In genomic region chr4:86955888-86956451, GRCh38 we compare ENCODE assay signal across 26 cellular contexts. TPM values are rescaled to one million over a fixed set of nuclear protein-coding genes. Genes with fewer than 3 reads are reported as not detected.
DNase-seq lines count a peak whose midpoint lies in the region; ATAC-seq, FAIRE-seq and TF ChIP-seq lines count a peak whose summit lies in the region.
"Had no signal": no experiment of that assay in that cellular context is flagged by ENCODE, and none has a peak within 500 bp of the region (broad histone marks: within the 10 kb centered on the region; RNA-seq: fewer than 3 reads in every experiment).

No MANE protein-coding gene starts in this region.

- TF ChIP-seq POLR2A in A549 (IDR thresholded peaks at IDR 0.05; ENCODE audit: low read length), result no peak

- H3K27ac ChIP-seq in A549 (no peak overlapping the region), epithelial cell of prostate (peak overlapping the region; percentile 1), foreskin keratinocyte (no peak overlapping the region)
- H3K27ac ChIP-seq: adrenal gland had no signal

- H3K4me3 ChIP-seq in A549, result no peak overlapping the region
- H3K4me3 ChIP-seq: adrenal gland, spleen, transverse colon had no signal

- no peaks in the 10 kb centered on the region for H3K27me3 ChIP-seq in foreskin keratinocyte
- H3K27me3 ChIP-seq: adrenal gland, spleen, transverse colon had no signal

- peaks cover 45% of the 10 kb centered on the region for H3K4me1 ChIP-seq in A549
- H3K4me1 ChIP-seq in foreskin keratinocyte, result peaks cover 13% of the 10 kb centered on the region

- H3K36me3 Mint-ChIP-seq in T-helper 17 cell (ENCODE audit: low read depth), result peaks cover 6% of the 10 kb centered on the region
- H3K36me3 Mint-ChIP-seq: brain had no signal

- no peaks in the 10 kb centered on the region for H3K27me3 Mint-ChIP-seq in T-helper 17 cell
- H3K27me3 Mint-ChIP-seq: brain, IgD-negative memory B cell, memory B cell had no signal

- H3K4me1 Mint-ChIP-seq in T-helper 17 cell, result peaks cover 32% of the 10 kb centered on the region

- TF ChIP-seq EP300 in A549 (IDR thresholded peaks at IDR 0.05), result no peak

- peak overlapping the region; percentile 41 for H3K27ac Mint-ChIP-seq in T-helper 17 cell
- H3K27ac Mint-ChIP-seq: brain, IgD-negative memory B cell, memory B cell had no signal

- TF ChIP-seq CTCF in A549 (IDR thresholded peaks at IDR 0.05), result no peak
- no peak for TF ChIP-seq CTCF in foreskin keratinocyte (conservative IDR thresholded peaks at IDR 0.05)

- no peaks in the 10 kb centered on the region for H3K9me3 ChIP-seq in A549
- H3K9me3 ChIP-seq in T-helper 17 cell (ENCODE audit: control insufficient read depth, low read length, poor library complexity, severe bottlenecking), result no peaks in the 10 kb centered on the region
- H3K9me3 ChIP-seq: adrenal gland, spleen, transverse colon had no signal

- ATAC-seq in A549 (no peak), T-helper 17 cell (no peak), foreskin keratinocyte (no peak), GM21576 (IDR thresholded peaks at IDR 0.05; ENCODE audit: unreplicated experiment) (no peak)
- ATAC-seq: right cardiac atrium had no signal

- POLR2A ChIA-PET in A549 (lab: Yijun Ruan, JAX), result no interaction called here

- no peak for FAIRE-seq in A549 (lab: Jason Lieb, UNC)

- H3K4me3 Mint-ChIP-seq in T-helper 17 cell, result no peak overlapping the region
- H3K4me3 Mint-ChIP-seq: brain, CD14-positive monocyte, memory B cell, neural crest cell had no signal

- TF ChIP-seq RAD21 in A549 (conservative IDR thresholded peaks at IDR 0.05 in 1 of 2, IDR thresholded peaks at IDR 0.05 in 1 of 2), result no peak

- no peak overlapping the region for H3K4me2 ChIP-seq in A549

- CTCF ChIA-PET in A549 (lab: Yijun Ruan, JAX), result no interaction called here

- no peak for DNase-seq in A549 (ENCODE audit: low read depth in 1 of 2, low spot score in 1 of 2)
- DNase-seq in ELR (ENCODE audit: low read depth), result peak; percentile 6
- no peak for DNase-seq in T-helper 17 cell
- no peak for DNase-seq in epithelial cell of prostate (ENCODE audit: low read depth, low spot score)
- no peak for DNase-seq in SW480 (ENCODE audit: low spot score)
- DNase-seq in foreskin keratinocyte, result no peak
- DNase-seq: activated CD4-positive, alpha-beta T cell treated with anti-CD3 and anti-CD28 coated beads for 1 hour; activated naive CD4-positive, alpha-beta T cell; activated T-cell treated with anti-CD3 and anti-CD28 coated beads, Interleukin-2, amount 50 U/mL, for 48 hours; adrenal gland; Calu3; NCI-H1092 treated with DMSO at 0.1 percent for 48 hours; NCI-H1930; NCI-H526 treated with DMSO at 0.1 percent for 48 hours; posterior cingulate gyrus; right cardiac atrium; RPMI8226; spleen; T-helper 1 cell; transverse colon had no signal

TF ChIP-seq in A549, 52 proteins besides CTCF, POLR2A, EP300 and RAD21:
- TF ChIP-seq CHD2 (IDR thresholded peaks at IDR 0.05; ENCODE audit: low read length, partially characterized antibody), result no peak
- no peak for TF ChIP-seq EHF (CRISPR knock-in tag; IDR thresholded peaks at IDR 0.05)
- no peak for TF ChIP-seq REST (IDR thresholded peaks at IDR 0.05)
- TF ChIP-seq FOSL2 (IDR thresholded peaks at IDR 0.05), result no peak
- peak; percentile 49; the same call in 1 of the 2 replicates for TF ChIP-seq FOSL2 (CRISPR knock-in tag; IDR thresholded peaks at IDR 0.05)
- TF ChIP-seq FOXS1 (CRISPR knock-in tag; IDR thresholded peaks at IDR 0.05), result no peak

RNA-seq across cellular contexts. Expression of gene AFF1, which starts 21.2 kb away (rescaled TPM):
- polyA plus RNA-seq in A549 (2011; rRNA removed) (15.4 and 29.8 TPM in 2 replicates), A549 (2017; fragmentation: RNase III; extraction: RNeasy Plus Mini Kit Qiagen cat#74134 plus additional on column Dnase treatment) (11.3 to 13.7 TPM (median 12.2 TPM) in 3 replicates), foreskin keratinocyte (2.3 and 2.7 TPM in 2 replicates)
- polyA plus RNA-seq in A549 (2012; cell fraction: cytosol; rRNA removed), result 4.5 and 5.5 TPM in 2 replicates
- polyA plus RNA-seq in A549 (2012; cell fraction: nucleus; rRNA removed), result 3.8 and 7.8 TPM in 2 replicates
- polyA minus RNA-seq in A549 (2011; rRNA and poly(A)+ RNA removed), result 55.6 and 59.6 TPM in 2 replicates
- total RNA-seq in T-helper 17 cell (100 to 1,000 TPM; 105 to 121 TPM), foreskin keratinocyte (16.4 and 19.5 TPM in 2 replicates)
